In genomic region chr1:26372039-26372438, GRCh38 we compare ENCODE assay signal across 16 cellular contexts. TPM values are rescaled to one million over a fixed set of nuclear protein-coding genes. Genes with fewer than 3 reads are reported as not detected.
DNase-seq lines count a peak whose midpoint lies in the region; ATAC-seq, FAIRE-seq and TF ChIP-seq lines count a peak whose summit lies in the region.
"Had no signal": no experiment of that assay in that cellular context is flagged by ENCODE, and none has a peak within 500 bp of the region (broad histone marks: within the 10 kb centered on the region; RNA-seq: fewer than 3 reads in every experiment).

No MANE protein-coding gene starts in this region.

- H3K9ac ChIP-seq in HepG2 (ENCODE audit: insufficient read depth, low read depth, low read length), result no peak overlapping the region

- H3K9me3 ChIP-seq in HepG2 (ENCODE audit: low read length), result no peaks in the 10 kb centered on the region
- no peaks in the 10 kb centered on the region for H3K9me3 ChIP-seq in right lobe of liver
- H3K9me3 ChIP-seq: right atrium auricular region, stomach had no signal

- FAIRE-seq in HepG2 (lab: Jason Lieb, UNC) (no peak), urothelium cell line (lab: Jason Lieb, UNC) (no peak)
- FAIRE-seq: endothelial cell of umbilical vein, H54 had no signal

- no peak overlapping the region for H2AFZ ChIP-seq in HepG2 (ENCODE audit: low read length)

- H3K4me2 ChIP-seq in HepG2 (ENCODE audit: low read depth, low read length), result no peak overlapping the region

- TF ChIP-seq EP300 in HepG2 (IDR thresholded peaks at IDR 0.05; ENCODE audit: low read depth in 2 of 2, low read length in 2 of 2) (no peak), HepG2 (CRISPR knock-in tag; IDR thresholded peaks at IDR 0.05; ENCODE audit: borderline replicate concordance) (no peak)

- TF ChIP-seq POLR2A in HepG2 (IDR thresholded peaks at IDR 0.05; ENCODE audit: insufficient read depth in 1 of 2, low read depth in 2 of 2, low read length in 2 of 2) (no peak), right lobe of liver (IDR thresholded peaks at IDR 0.05) (no peak)

- BruUV-seq in HepG2 (replicated peaks; lab: Mats Ljungman, UMichigan), result no TSS peak

- H3K27me3 Mint-ChIP-seq in activated CD8-positive, alpha-beta T cell treated with anti-CD3 and anti-CD28 coated beads, Interleukin-2, amount 10 ng/mL, durations not matched to agents 7 days and 5 days (ENCODE audit: low read depth), result peaks cover 2% of the 10 kb centered on the region

- H3K36me3 Mint-ChIP-seq in activated CD8-positive, alpha-beta T cell treated with anti-CD3 and anti-CD28 coated beads, Interleukin-2, amount 10 ng/mL, durations not matched to agents 7 days and 5 days (ENCODE audit: low read depth), result peaks cover 27% of the 10 kb centered on the region

- H3K4me3 Mint-ChIP-seq in activated CD8-positive, alpha-beta T cell treated with anti-CD3 and anti-CD28 coated beads, Interleukin-2, amount 10 ng/mL, durations not matched to agents 7 days and 5 days, result no peak overlapping the region

- no peaks in the 10 kb centered on the region for H3K79me2 ChIP-seq in HepG2 (ENCODE audit: insufficient read depth, low read length)

- peaks cover 3 to 7% of the 10 kb centered on the region in 2 experiments; a peak in 2 of 5 replicates for H3K27me3 ChIP-seq in HepG2 (ENCODE audit: control insufficient read depth in 1 of 2, insufficient read depth in 2 of 2, low read length in 2 of 2)
- H3K27me3 ChIP-seq in right lobe of liver, result no peaks in the 10 kb centered on the region
- H3K27me3 ChIP-seq: right atrium auricular region had no signal

- TF ChIP-seq CTCF in HepG2 (CRISPR knock-in tag; IDR thresholded peaks at IDR 0.05), result no peak
- TF ChIP-seq CTCF in right lobe of liver (IDR thresholded peaks at IDR 0.05), result no peak

- peak; percentile 46; the same call in 2 of the 3 replicates for ATAC-seq in HepG2
- ATAC-seq in right lobe of liver, result no peak
- ATAC-seq in activated CD8-positive, alpha-beta T cell treated with anti-CD3 and anti-CD28 coated beads, Interleukin-2, amount 10 ng/mL, durations not matched to agents 7 days and 5 days, result no peak
- ATAC-seq: activated CD4-positive, CD25-positive, alpha-beta regulatory T cell treated with anti-CD3 and anti-CD28 coated beads, Interleukin-2, amount 50 U/mL, for 24 hours; left lobe of liver had no signal

- 28% methylated on average over 4 of the region's 5 CpGs for WGBS in HepG2 (ENCODE audit: low lambda C conversion rate)
- WGBS in right lobe of liver (ENCODE audit: insufficient coverage, low coverage, low lambda C conversion rate, missing lambda C conversion rate), result 55% methylated on average over 2 of the region's 5 CpGs

- H4K20me1 ChIP-seq in HepG2 (ENCODE audit: insufficient read depth, low read length), result no peaks in the 10 kb centered on the region

- no peak for TF ChIP-seq RAD21 in HepG2 (CRISPR knock-in tag; IDR thresholded peaks at IDR 0.05)

- H3K4me1 ChIP-seq in HepG2 (ENCODE audit: insufficient read depth, low read length) (no peaks in the 10 kb centered on the region), right lobe of liver (no peaks in the 10 kb centered on the region)
- H3K4me1 ChIP-seq: right atrium auricular region had no signal

- in situ Hi-C loops in HepG2 (cut with HindIII; ENCODE audit: extremely low pct_ligation_motif_present, low pct_unique_long_range_greater_than_20kb), result no loop called here

- peaks cover 11% of the 10 kb centered on the region for H3K9me3 Mint-ChIP-seq in activated CD8-positive, alpha-beta T cell treated with anti-CD3 and anti-CD28 coated beads, Interleukin-2, amount 10 ng/mL, durations not matched to agents 7 days and 5 days (ENCODE audit: insufficient read depth)

- H3K27ac ChIP-seq in HepG2 (ENCODE audit: extremely low read length, insufficient read depth, low read length) (no peak overlapping the region), right lobe of liver (no peak overlapping the region)
- H3K27ac ChIP-seq: HL-60, right atrium auricular region, stomach had no signal

- CTCF ChIA-PET in HepG2 (lab: Yijun Ruan, JAX; ENCODE audit: low intra/inter-chr PET ratio, low total read pairs), result no interaction called here
- CTCF ChIA-PET in activated CD8-positive, alpha-beta T cell treated with anti-CD3 and anti-CD28 coated beads, Interleukin-2, amount 10 ng/mL, durations not matched to agents 7 days and 5 days (lab: Charles Lee), result interaction anchor here (1.3 to 8.4 kb wide), 3 partner anchors 10 to 167 kb away, joined by 3 to 160 read pairs (median 17); no protein-coding TSS in a partner anchor

- H3K4me3 ChIP-seq in HepG2 (replicated peaks in 1 of 3; ENCODE audit: insufficient read depth in 1 of 3, low read depth in 2 of 3, low read length in 3 of 3) (no peak overlapping the region), right lobe of liver (no peak overlapping the region)
- H3K4me3 ChIP-seq: right atrium auricular region, stomach had no signal

- H3K27ac Mint-ChIP-seq in activated CD8-positive, alpha-beta T cell treated with anti-CD3 and anti-CD28 coated beads, Interleukin-2, amount 10 ng/mL, durations not matched to agents 7 days and 5 days, result peak overlapping the region; percentile 90

- POLR2A ChIA-PET in HepG2 (lab: Yijun Ruan, JAX), result interaction anchor here (0.6 kb wide), 1 partner anchor 62 kb away, joined by 3 read pairs; no protein-coding TSS in a partner anchor
- POLR2A ChIA-PET in activated CD8-positive, alpha-beta T cell treated with anti-CD3 and anti-CD28 coated beads, Interleukin-2, amount 10 ng/mL, durations not matched to agents 7 days and 5 days (lab: Charles Lee), result no interaction called here

- H3K4me1 Mint-ChIP-seq in activated CD8-positive, alpha-beta T cell treated with anti-CD3 and anti-CD28 coated beads, Interleukin-2, amount 10 ng/mL, durations not matched to agents 7 days and 5 days (ENCODE audit: low read depth), result peaks cover 87% of the 10 kb centered on the region

- H3K36me3 ChIP-seq in HepG2 (replicated peaks in 1 of 2; ENCODE audit: control insufficient read depth in 1 of 2, insufficient read depth in 2 of 2, low read length in 2 of 2) (no peaks in the 10 kb centered on the region; a peak in 1 of 5 replicates), right lobe of liver (no peaks in the 10 kb centered on the region)
- H3K36me3 ChIP-seq: right atrium auricular region, stomach had no signal

- intact Hi-C loops in HepG2 (cut with micrococcal nuclease; ENCODE audit: unreplicated experiment) (no loop called here), right lobe of liver (cut with DNase I) (no loop called here)

- no peak for DNase-seq in HepG2 (ENCODE audit: low spot score)
- DNase-seq in right lobe of liver, result no peak
- DNase-seq in activated CD8-positive, alpha-beta T cell treated with anti-CD3 and anti-CD28 coated beads, Interleukin-2, amount 10 ng/mL, durations not matched to agents 7 days and 5 days, result no peak
- DNase-seq in urothelium cell line (ENCODE audit: low spot score), result peak; percentile 49
- DNase-seq in NCI-H1105 (lab: John Stamatoyannopoulos, UW), result no peak
- DNase-seq in NCI-H524 (lab: John Stamatoyannopoulos, UW), result no peak
- DNase-seq: MM.1S; stimulated activated CD4-positive, alpha-beta T cell treated with anti-CD3 and anti-CD28 coated beads, Interleukin-4, amount 100 ng/mL, for 24 hours; stomach had no signal

RNA-seq across cellular contexts. Expression of gene ZNF683, which starts 0.5 kb away (rescaled TPM):
- total RNA-seq in HepG2 (2016; rRNA removed; fragmentation: Illumina TruSeq; extraction: Trizol) (not detected in 2 replicates), right lobe of liver (under 1 TPM in 1 of 6 experiments, not detected in 5; 0.19 TPM)
- not detected in 2 replicates for total RNA-seq in HepG2 (2016; cell fraction: cytosol; rRNA removed; fragmentation: Illumina TruSeq; extraction: Trizol; ENCODE audit: low read depth)
- not detected in 2 replicates for total RNA-seq in HepG2 (2016; cell fraction: insoluble cytoplasmic fraction; rRNA removed; fragmentation: Illumina TruSeq; extraction: Trizol)
- total RNA-seq in HepG2 (2016; cell fraction: membrane; rRNA removed; fragmentation: Illumina TruSeq; extraction: Trizol), result not detected in 2 replicates
- not detected in 2 replicates for total RNA-seq in HepG2 (2016; cell fraction: nucleus; rRNA removed; fragmentation: Illumina TruSeq; extraction: Trizol)
- not detected in 2 replicates for polyA plus RNA-seq in HepG2 (2011; rRNA removed)
- polyA plus RNA-seq in HepG2 (2011; cell fraction: cytosol; rRNA removed), result not detected in 2 replicates
- not detected in 2 replicates for polyA plus RNA-seq in HepG2 (2011; cell fraction: nucleus; rRNA removed)
- not detected in 2 replicates for polyA plus RNA-seq in HepG2 (2012)
- not detected in 2 replicates for polyA plus RNA-seq in HepG2 (2016; cell fraction: cytosol; fragmentation: Illumina TruSeq; extraction: Trizol; ENCODE audit: low read depth)
- polyA plus RNA-seq in HepG2 (2016; cell fraction: insoluble cytoplasmic fraction; fragmentation: Illumina TruSeq; extraction: Trizol; ENCODE audit: low read depth), result not detected in 2 replicates
- not detected in 2 replicates for polyA plus RNA-seq in HepG2 (2016; cell fraction: membrane; fragmentation: Illumina TruSeq; extraction: Trizol; ENCODE audit: low read depth)
- not detected in 2 replicates for polyA plus RNA-seq in HepG2 (2016; cell fraction: nucleus; fragmentation: Illumina TruSeq; extraction: Trizol; ENCODE audit: insufficient read depth, low read depth)
- polyA minus RNA-seq in HepG2 (2011; rRNA and poly(A)+ RNA removed; ENCODE audit: low replicate concordance), result not detected in 2 replicates
- not detected in 2 replicates for polyA minus RNA-seq in HepG2 (2011; cell fraction: cytosol; rRNA and poly(A)+ RNA removed)
- polyA minus RNA-seq in HepG2 (2011; cell fraction: nucleus; rRNA and poly(A)+ RNA removed), result not detected in 2 replicates
- total RNA-seq in activated CD8-positive, alpha-beta T cell treated with anti-CD3 and anti-CD28 coated beads, Interleukin-2, amount 10 ng/mL, durations not matched to agents 7 days and 5 days, result 10 to 100 TPM; 24.0 to 26.6 TPM
- total RNA-seq: cardiac septum, endothelial cell of umbilical vein, left lobe of liver, right atrium auricular region had no signal
- polyA plus RNA-seq: endothelial cell of umbilical vein had no signal

RNA-seq across cellular contexts. Expression of gene CRYBG2, which starts 18.1 kb away (rescaled TPM):
- 0.39 and 1.3 TPM in 2 replicates for total RNA-seq in HepG2 (2016; rRNA removed; fragmentation: Illumina TruSeq; extraction: Trizol)
- 0.18 TPM in 1 of 2 replicates, not detected in the other for total RNA-seq in HepG2 (2016; cell fraction: cytosol; rRNA removed; fragmentation: Illumina TruSeq; extraction: Trizol; ENCODE audit: low read depth)
- 0.86 and 1.1 TPM in 2 replicates for total RNA-seq in HepG2 (2016; cell fraction: insoluble cytoplasmic fraction; rRNA removed; fragmentation: Illumina TruSeq; extraction: Trizol)
- total RNA-seq in HepG2 (2016; cell fraction: membrane; rRNA removed; fragmentation: Illumina TruSeq; extraction: Trizol), result 0.48 and 0.87 TPM in 2 replicates
- total RNA-seq in HepG2 (2016; cell fraction: nucleus; rRNA removed; fragmentation: Illumina TruSeq; extraction: Trizol), result 2.3 TPM in 2 replicates
- 2.9 and 4.7 TPM in 2 replicates for polyA plus RNA-seq in HepG2 (2011; rRNA removed)
- 2.0 and 2.5 TPM in 2 replicates for polyA plus RNA-seq in HepG2 (2011; cell fraction: cytosol; rRNA removed)
- 16.5 and 19.4 TPM in 2 replicates for polyA plus RNA-seq in HepG2 (2011; cell fraction: nucleus; rRNA removed)
- polyA plus RNA-seq in HepG2 (2012), result 2.7 and 3.8 TPM in 2 replicates
- polyA plus RNA-seq in HepG2 (2016; cell fraction: cytosol; fragmentation: Illumina TruSeq; extraction: Trizol; ENCODE audit: low read depth), result 0.12 and 0.98 TPM in 2 replicates
- 1.7 and 1.8 TPM in 2 replicates for polyA plus RNA-seq in HepG2 (2016; cell fraction: insoluble cytoplasmic fraction; fragmentation: Illumina TruSeq; extraction: Trizol; ENCODE audit: low read depth)
- 0.48 and 0.79 TPM in 2 replicates for polyA plus RNA-seq in HepG2 (2016; cell fraction: membrane; fragmentation: Illumina TruSeq; extraction: Trizol; ENCODE audit: low read depth)
- 3.4 and 8.9 TPM in 2 replicates for polyA plus RNA-seq in HepG2 (2016; cell fraction: nucleus; fragmentation: Illumina TruSeq; extraction: Trizol; ENCODE audit: insufficient read depth, low read depth)
- polyA minus RNA-seq in HepG2 (2011; rRNA and poly(A)+ RNA removed; ENCODE audit: low replicate concordance), result 3.5 and 7.2 TPM in 2 replicates
- polyA minus RNA-seq in HepG2 (2011; cell fraction: cytosol; rRNA and poly(A)+ RNA removed), result 3.4 and 5.1 TPM in 2 replicates
- polyA minus RNA-seq in HepG2 (2011; cell fraction: nucleus; rRNA and poly(A)+ RNA removed), result 7.6 and 9.4 TPM in 2 replicates
- total RNA-seq in right lobe of liver, result 1 to 10 TPM in 2 of 6 experiments, under 1 TPM in 1, not detected in 3; 0.81 to 1.9 (median 1.7) TPM
- 1 to 10 TPM; 7.6 to 8.7 TPM for total RNA-seq in activated CD8-positive, alpha-beta T cell treated with anti-CD3 and anti-CD28 coated beads, Interleukin-2, amount 10 ng/mL, durations not matched to agents 7 days and 5 days
- total RNA-seq: cardiac septum, endothelial cell of umbilical vein, right atrium auricular region had no signal
- polyA plus RNA-seq: endothelial cell of umbilical vein had no signal

RNA-seq across cellular contexts. Expression of gene LIN28A, which starts 38.6 kb away (rescaled TPM):
- total RNA-seq in HepG2 (2016; rRNA removed; fragmentation: Illumina TruSeq; extraction: Trizol) (0.04 TPM in 1 of 2 replicates, not detected in the other), right lobe of liver (under 1 TPM in 1 of 6 experiments, not detected in 5; 0.09 TPM)
- not detected in 2 replicates for total RNA-seq in HepG2 (2016; cell fraction: cytosol; rRNA removed; fragmentation: Illumina TruSeq; extraction: Trizol; ENCODE audit: low read depth)
- total RNA-seq in HepG2 (2016; cell fraction: insoluble cytoplasmic fraction; rRNA removed; fragmentation: Illumina TruSeq; extraction: Trizol), result 0.02 TPM in 1 of 2 replicates, not detected in the other
- not detected in 2 replicates for total RNA-seq in HepG2 (2016; cell fraction: membrane; rRNA removed; fragmentation: Illumina TruSeq; extraction: Trizol)
- total RNA-seq in HepG2 (2016; cell fraction: nucleus; rRNA removed; fragmentation: Illumina TruSeq; extraction: Trizol), result not detected in 2 replicates
- polyA plus RNA-seq in HepG2 (2011; rRNA removed), result 0.01 TPM in 1 of 2 replicates, not detected in the other
- polyA plus RNA-seq in HepG2 (2011; cell fraction: cytosol; rRNA removed), result 0.01 TPM in 1 of 2 replicates, not detected in the other
- polyA plus RNA-seq in HepG2 (2011; cell fraction: nucleus; rRNA removed), result 0.05 and 0.07 TPM in 2 replicates
- polyA plus RNA-seq in HepG2 (2012), result 0.05 TPM in 1 of 2 replicates, not detected in the other
- polyA plus RNA-seq in HepG2 (2016; cell fraction: cytosol; fragmentation: Illumina TruSeq; extraction: Trizol; ENCODE audit: low read depth), result not detected in 2 replicates
- polyA plus RNA-seq in HepG2 (2016; cell fraction: insoluble cytoplasmic fraction; fragmentation: Illumina TruSeq; extraction: Trizol; ENCODE audit: low read depth), result not detected in 2 replicates
- polyA plus RNA-seq in HepG2 (2016; cell fraction: membrane; fragmentation: Illumina TruSeq; extraction: Trizol; ENCODE audit: low read depth), result not detected in 2 replicates
- not detected in 2 replicates for polyA plus RNA-seq in HepG2 (2016; cell fraction: nucleus; fragmentation: Illumina TruSeq; extraction: Trizol; ENCODE audit: insufficient read depth, low read depth)
- polyA minus RNA-seq in HepG2 (2011; rRNA and poly(A)+ RNA removed; ENCODE audit: low replicate concordance), result 0.04 TPM in 1 of 2 replicates, not detected in the other
- not detected in 2 replicates for polyA minus RNA-seq in HepG2 (2011; cell fraction: cytosol; rRNA and poly(A)+ RNA removed)
- polyA minus RNA-seq in HepG2 (2011; cell fraction: nucleus; rRNA and poly(A)+ RNA removed), result not detected in 2 replicates
- total RNA-seq in activated CD8-positive, alpha-beta T cell treated with anti-CD3 and anti-CD28 coated beads, Interleukin-2, amount 10 ng/mL, durations not matched to agents 7 days and 5 days, result not detected
- total RNA-seq: cardiac septum, endothelial cell of umbilical vein, right atrium auricular region, stomach had no signal
- polyA plus RNA-seq: stomach had no signal

RNA-seq across cellular contexts. Expression of gene CD52, which starts 54.3 kb away (rescaled TPM):
- total RNA-seq in HepG2 (2016; rRNA removed; fragmentation: Illumina TruSeq; extraction: Trizol), result not detected in 2 replicates
- not detected in 2 replicates for total RNA-seq in HepG2 (2016; cell fraction: cytosol; rRNA removed; fragmentation: Illumina TruSeq; extraction: Trizol; ENCODE audit: low read depth)
- total RNA-seq in HepG2 (2016; cell fraction: insoluble cytoplasmic fraction; rRNA removed; fragmentation: Illumina TruSeq; extraction: Trizol), result not detected in 2 replicates
- not detected in 2 replicates for total RNA-seq in HepG2 (2016; cell fraction: membrane; rRNA removed; fragmentation: Illumina TruSeq; extraction: Trizol)
- total RNA-seq in HepG2 (2016; cell fraction: nucleus; rRNA removed; fragmentation: Illumina TruSeq; extraction: Trizol), result not detected in 2 replicates
- 0.32 and 0.93 TPM in 2 replicates for polyA plus RNA-seq in HepG2 (2011; rRNA removed)
- 0.81 TPM in 2 replicates for polyA plus RNA-seq in HepG2 (2011; cell fraction: cytosol; rRNA removed)
- polyA plus RNA-seq in HepG2 (2011; cell fraction: nucleus; rRNA removed), result not detected in 2 replicates
- not detected in 2 replicates for polyA plus RNA-seq in HepG2 (2012)
- not detected in 2 replicates for polyA plus RNA-seq in HepG2 (2016; cell fraction: cytosol; fragmentation: Illumina TruSeq; extraction: Trizol; ENCODE audit: low read depth)
- not detected in 2 replicates for polyA plus RNA-seq in HepG2 (2016; cell fraction: insoluble cytoplasmic fraction; fragmentation: Illumina TruSeq; extraction: Trizol; ENCODE audit: low read depth)
- polyA plus RNA-seq in HepG2 (2016; cell fraction: membrane; fragmentation: Illumina TruSeq; extraction: Trizol; ENCODE audit: low read depth), result not detected in 2 replicates
- not detected in 2 replicates for polyA plus RNA-seq in HepG2 (2016; cell fraction: nucleus; fragmentation: Illumina TruSeq; extraction: Trizol; ENCODE audit: insufficient read depth, low read depth)
- polyA minus RNA-seq in HepG2 (2011; rRNA and poly(A)+ RNA removed; ENCODE audit: low replicate concordance), result 0.44 and 1.2 TPM in 2 replicates
- polyA minus RNA-seq in HepG2 (2011; cell fraction: cytosol; rRNA and poly(A)+ RNA removed), result not detected in 2 replicates
- not detected in 2 replicates for polyA minus RNA-seq in HepG2 (2011; cell fraction: nucleus; rRNA and poly(A)+ RNA removed)
- 10 to 100 TPM in 2 of 6 experiments, 1 to 10 TPM in 4; 2.8 to 17.6 (median 8.5) TPM for total RNA-seq in right lobe of liver
- 1,000 to 10,000 TPM; 1,112 to 1,180 TPM for total RNA-seq in activated CD8-positive, alpha-beta T cell treated with anti-CD3 and anti-CD28 coated beads, Interleukin-2, amount 10 ng/mL, durations not matched to agents 7 days and 5 days
- total RNA-seq: endothelial cell of umbilical vein had no signal
- polyA plus RNA-seq: endothelial cell of umbilical vein had no signal

Comparison
In these comparisons a context has a peak if more than half of its experiments do, and no peak if none do; other contexts are left out.
1. RNA of gene ZNF683, which starts 0.5 kb away (total RNA-seq): 24.0 to 26.6 TPM in activated CD8-positive, alpha-beta T cell treated with anti-CD3 and anti-CD28 coated beads, Interleukin-2, amount 10 ng/mL, durations not matched to agents 7 days and 5 days; not detected in HepG2 and 0.19 TPM in right lobe of liver; every median in the first group is over 10 times any median in the second.